ENCODE assay signal across 8 cellular contexts in the genomic region with DNA sequence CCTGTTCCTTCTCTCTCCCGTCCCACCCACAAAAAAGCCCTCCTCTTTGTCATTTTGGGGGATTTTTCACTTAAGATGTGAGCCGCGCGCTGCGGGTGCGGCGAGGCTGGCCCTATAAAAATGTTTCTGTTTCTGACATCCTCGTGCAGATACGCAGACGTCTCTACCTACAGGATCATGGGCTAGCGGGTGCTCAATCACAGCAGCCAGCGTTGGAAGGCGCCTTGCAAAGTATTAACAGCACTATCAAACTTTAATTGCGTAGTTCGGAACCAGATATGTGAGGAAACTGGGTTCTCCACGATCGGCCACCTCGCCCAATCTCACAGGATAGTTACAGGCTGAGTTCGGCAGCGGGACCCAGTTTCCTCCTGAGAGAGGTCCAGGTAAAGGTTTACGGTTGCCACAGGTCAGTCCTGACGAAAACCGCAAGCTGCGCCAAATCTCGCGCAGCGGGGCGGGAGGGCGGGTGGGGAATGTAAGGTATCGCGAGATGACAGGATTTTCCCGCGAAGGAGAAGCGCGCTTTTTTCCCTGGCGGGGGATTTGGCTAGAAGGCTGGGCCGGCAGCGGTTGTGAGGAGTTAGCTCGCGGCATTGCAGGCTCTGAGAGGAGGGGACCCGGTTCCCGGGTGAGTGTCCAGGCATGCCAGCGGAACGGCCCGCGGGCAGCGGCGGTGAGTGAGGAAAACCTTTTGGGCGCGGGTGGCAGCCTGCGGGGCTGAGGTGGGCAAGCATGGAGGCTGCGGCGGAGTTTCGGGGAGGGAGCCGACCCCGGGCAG. TPM values are rescaled to one million over a fixed set of nuclear protein-coding genes. Genes with fewer than 3 reads are reported as not detected.
DNase-seq lines count a peak whose midpoint lies in the region; ATAC-seq and TF ChIP-seq lines count a peak whose summit lies in the region.

A gene (plus strand): TSS at position 512 of the 781 bp plus-strand sequence. CDS start 134 bp downstream, at position 646.

- TF ChIP-seq CTCF in astrocyte of the cerebellum (IDR thresholded peaks at IDR 0.05; ENCODE audit: low read depth, low read length, missing control alignments) (no peak), retinal pigment epithelial cell (conservative IDR thresholded peaks at IDR 0.05; ENCODE audit: low read depth, low read length) (no peak)

- DNase-seq in NCI-H1694 treated with DMSO at 0.1 percent for 48 hours (lab: John Stamatoyannopoulos, UW) (peak; percentile 69), astrocyte of the cerebellum (ENCODE audit: low read depth) (peak; percentile 67), hippocampal formation (lab: John Stamatoyannopoulos, UW) (peak; percentile 51 to 57), retinal pigment epithelial cell (ENCODE audit: low read depth) (peak; percentile 45), mesenteric fat pad (ENCODE audit: low spot score) (no peak)
- DNase-seq in T-helper 2 cell treated with Interferon-gamma antibody and Interleukin-4, amounts not matched to agents 5 μg/mL and 100 μg/mL, for 36 hours (ENCODE audit: low spot score), result peak; percentile 75

- peaks cover 8% of the 10 kb centered on the region for H3K27me3 Mint-ChIP-seq in T-helper 2 cell treated with Interferon-gamma antibody and Interleukin-4, amounts not matched to agents 5 μg/mL and 100 μg/mL, for 36 hours (ENCODE audit: low read depth)

- H3K4me3 Mint-ChIP-seq in T-helper 2 cell treated with Interferon-gamma antibody and Interleukin-4, amounts not matched to agents 5 μg/mL and 100 μg/mL, for 36 hours, result peak within 1 kb of the TSS; percentile 99

- H3K4me1 Mint-ChIP-seq in T-helper 2 cell treated with Interferon-gamma antibody and Interleukin-4, amounts not matched to agents 5 μg/mL and 100 μg/mL, for 36 hours (ENCODE audit: low read depth), result peaks cover 38% of the 10 kb centered on the region

- peak within 1 kb of the TSS; percentile 91 for H3K27ac Mint-ChIP-seq in T-helper 2 cell treated with Interferon-gamma antibody and Interleukin-4, amounts not matched to agents 5 μg/mL and 100 μg/mL, for 36 hours

- H3K4me3 ChIP-seq in astrocyte of the cerebellum (ENCODE audit: low read depth, low read length) (peak within 1 kb of the TSS; percentile 93), retinal pigment epithelial cell (ENCODE audit: low read length) (peak within 1 kb of the TSS; percentile 79)

- H3K9me3 Mint-ChIP-seq in T-helper 2 cell treated with Interferon-gamma antibody and Interleukin-4, amounts not matched to agents 5 μg/mL and 100 μg/mL, for 36 hours, result no peaks in the 10 kb centered on the region

- peaks cover 26% of the 10 kb centered on the region for H3K36me3 Mint-ChIP-seq in T-helper 2 cell treated with Interferon-gamma antibody and Interleukin-4, amounts not matched to agents 5 μg/mL and 100 μg/mL, for 36 hours (ENCODE audit: low read depth)

- ATAC-seq in GM18508 (IDR thresholded peaks at IDR 0.05; ENCODE audit: insufficient read depth, unreplicated experiment), result peak; percentile 56
- peak; percentile 72 for ATAC-seq in HG02943 (IDR thresholded peaks at IDR 0.05; ENCODE audit: low read depth, unreplicated experiment)

- in situ Hi-C loops in astrocyte of the cerebellum (cut with HindIII; ENCODE audit: low sequenced_read_pairs), result no loop called here

RNA-seq across cellular contexts. Expression of the gene that starts here (rescaled TPM):
- total RNA-seq in mesenteric fat pad, result 1.9 TPM
